Comparison of ENCODE assay signal across 13 cellular contexts in the genomic region with DNA sequence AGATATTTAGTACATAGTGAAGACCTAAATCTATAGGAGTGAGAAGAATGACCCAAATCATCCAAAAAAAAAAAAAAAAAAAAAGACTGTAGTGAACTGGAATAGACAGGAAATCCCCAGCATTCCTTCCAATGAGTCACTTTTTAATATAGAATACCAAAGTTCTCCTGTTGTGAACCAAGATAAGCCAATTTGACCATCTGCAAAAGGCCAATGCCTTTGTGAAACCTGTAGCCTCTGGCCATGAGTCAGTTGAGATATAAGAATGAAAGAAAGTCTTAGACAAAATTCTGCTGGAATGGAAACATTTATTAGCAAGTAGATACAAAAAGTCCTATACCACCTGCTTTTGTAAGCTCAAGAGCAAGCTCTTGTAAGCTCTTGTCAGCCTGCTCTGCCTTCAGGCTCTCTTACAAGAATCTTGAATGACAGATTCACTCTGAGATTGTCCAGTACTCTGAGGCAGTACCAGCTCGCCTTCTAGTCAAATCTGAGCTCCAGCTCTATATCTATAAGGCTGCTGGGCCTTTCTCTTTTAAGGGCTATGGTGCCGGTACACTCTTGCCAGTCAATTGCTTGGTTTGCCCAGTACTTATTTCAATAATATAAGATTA.
DNase-seq lines count a peak whose midpoint lies in the region; FAIRE-seq and TF ChIP-seq lines count a peak whose summit lies in the region.
"Had no signal": no experiment of that assay in that cellular context is flagged by ENCODE, and none has a peak within 500 bp of the region (broad histone marks: within the 10 kb centered on the region; RNA-seq: fewer than 3 reads in every experiment).

No MANE protein-coding gene starts in this region.

- H3K9ac ChIP-seq in endothelial cell of umbilical vein (replicated peaks; ENCODE audit: extremely low read depth, insufficient read depth, low read length), result peak overlapping the region; percentile 44

- BruUV-seq in endothelial cell of umbilical vein (replicated peaks; lab: Mats Ljungman, UMichigan), result TSS peak; percentile 52

- H3K36me3 ChIP-seq in endothelial cell of umbilical vein (ENCODE audit: control insufficient read depth in 2 of 2, extremely low read depth in 1 of 2, insufficient read depth in 2 of 2, low read length in 2 of 2), result no peaks in the 10 kb centered on the region

- no peak overlapping the region for H3K4me3 ChIP-seq in endothelial cell of umbilical vein (replicated peaks in 1 of 3; ENCODE audit: insufficient read depth in 1 of 3, low read depth in 1 of 3, low read length in 3 of 3)
- H3K4me3 ChIP-seq: K562 had no signal

- peak; percentile 73 for FAIRE-seq in RCC 7860 (lab: Jason Lieb, UNC)
- peak; percentile 72 for FAIRE-seq in endothelial cell of umbilical vein (lab: Jason Lieb, UNC)
- FAIRE-seq: K562, small intestine had no signal

- DNase-seq in EH (ENCODE audit: low read depth), result peak; percentile 87
- peak; percentile 67 for DNase-seq in RCC 7860 (ENCODE audit: low spot score)
- DNase-seq in endothelial cell of umbilical vein (ENCODE audit: low read depth, low spot score), result peak; percentile 95
- DNase-seq in non-pigmented ciliary epithelial cell (ENCODE audit: low read depth), result peak; percentile 85
- DNase-seq in stimulated activated CD4-positive, alpha-beta T cell treated with anti-CD3 and anti-CD28 coated beads, Interleukin-4, amount 100 ng/mL, for 4 hours, result no peak
- no peak for DNase-seq in medulla oblongata (ENCODE audit: extremely low spot score)
- DNase-seq in activated naive CD4-positive, alpha-beta T cell treated with anti-CD3 and anti-CD28 coated beads, Interleukin-2, amount 50 U/mL, for 16 hours, result no peak
- no peak for DNase-seq in GM20000 (ENCODE audit: low spot score)
- DNase-seq: activated B cell treated with CpG ODN at 0.5 μM for 24 hours, DMS79, NCI-H2171, small intestine had no signal

- intact Hi-C loops in endothelial cell of umbilical vein (cut with micrococcal nuclease), result loop anchor here (1.0 to 5.0 kb wide), 5 partner anchors 21 to 464 kb away; no protein-coding TSS in a partner anchor

- CTCF ChIA-PET in endothelial cell of umbilical vein (lab: Charles Lee), result interaction anchor here (0.9 to 1.7 kb wide), 4 partner anchors 9 to 108 kb away, joined by 3 to 4 read pairs (median 3); no protein-coding TSS in a partner anchor

- no peaks in the 10 kb centered on the region for H3K27me3 ChIP-seq in endothelial cell of umbilical vein (ENCODE audit: control insufficient read depth in 2 of 2, insufficient read depth in 2 of 2, low read length in 2 of 2)

- H3K4me1 ChIP-seq in endothelial cell of umbilical vein (ENCODE audit: control insufficient read depth, extremely low read depth, insufficient read depth, low read length), result peaks cover 25% of the 10 kb centered on the region

- peak overlapping the region; percentile 79 for H3K27ac ChIP-seq in endothelial cell of umbilical vein (ENCODE audit: insufficient read depth, low read depth, low read length)

- dilution Hi-C loops in endothelial cell of umbilical vein (cut with MboI; ENCODE audit: extremely low pct_ligation_motif_present, low sequenced_read_pairs), result no loop called here

- TF ChIP-seq CTCF in endothelial cell of umbilical vein (IDR thresholded peaks at IDR 0.05; ENCODE audit: extremely low read depth in 1 of 2, insufficient read depth in 1 of 2, low read depth in 1 of 2, low read length in 2 of 2), result no peak
- no peak for TF ChIP-seq CTCF in GM20000 (IDR thresholded peaks at IDR 0.05; ENCODE audit: extremely low read depth, missing control alignments)

- no peaks in the 10 kb centered on the region for H3K79me2 ChIP-seq in endothelial cell of umbilical vein (ENCODE audit: control insufficient read depth, insufficient read depth, low read length)

- no peak overlapping the region for H2AFZ ChIP-seq in endothelial cell of umbilical vein (ENCODE audit: low read depth, low read length)

- POLR2A ChIA-PET in endothelial cell of umbilical vein (lab: Charles Lee), result interaction anchor here (1.2 kb wide), 1 partner anchor 21 kb away, joined by 3 read pairs; no protein-coding TSS in a partner anchor

- no peaks in the 10 kb centered on the region for H3K9me1 ChIP-seq in endothelial cell of umbilical vein (replicated peaks; ENCODE audit: control insufficient read depth, extremely low read depth, insufficient read depth, low read length)

- H4K20me1 ChIP-seq in endothelial cell of umbilical vein (replicated peaks; ENCODE audit: control insufficient read depth, extremely low read depth, insufficient read depth, low read length), result no peaks in the 10 kb centered on the region

- peak; percentile 61 for TF ChIP-seq POLR2A in endothelial cell of umbilical vein (IDR thresholded peaks at IDR 0.05; ENCODE audit: low read depth, low read length)

- no peaks in the 10 kb centered on the region for H3K9me3 ChIP-seq in endothelial cell of umbilical vein (replicated peaks; ENCODE audit: control insufficient read depth, insufficient read depth, low read length)

- H3K4me2 ChIP-seq in endothelial cell of umbilical vein (ENCODE audit: insufficient read depth, low read length), result peak overlapping the region; percentile 43

TF ChIP-seq in endothelial cell of umbilical vein, 7 proteins besides CTCF, POLR2A, EP300 and RAD21:
- peak; percentile 83 for TF ChIP-seq FOS (IDR thresholded peaks at IDR 0.05; ENCODE audit: borderline replicate concordance, insufficient read depth, low read length)
- TF ChIP-seq POLR2AphosphoS5 (IDR thresholded peaks at IDR 0.05; ENCODE audit: insufficient read depth, low read depth, low read length), result peak; percentile 76
- no peak for TF ChIP-seq MYC (IDR thresholded peaks at IDR 0.05; ENCODE audit: low read depth, low read length)
- TF ChIP-seq, protein P1, sequence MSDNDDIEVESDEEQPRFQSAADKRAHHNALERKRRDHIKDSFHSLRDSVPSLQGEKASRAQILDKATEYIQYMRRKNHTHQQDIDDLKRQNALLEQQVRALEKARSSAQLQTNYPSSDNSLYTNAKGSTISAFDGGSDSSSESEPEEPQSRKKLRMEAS (IDR thresholded peaks at IDR 0.05; ENCODE audit: insufficient read depth, insufficient read length), result no peak
- no peak for TF ChIP-seq EZH2 (IDR thresholded peaks at IDR 0.05; ENCODE audit: borderline replicate concordance, low read depth, low read length, severe bottlenecking)
- TF ChIP-seq GATA2 (IDR thresholded peaks at IDR 0.05; ENCODE audit: insufficient read depth, insufficient read length, low read depth, low read length), result peak; percentile 86
- peak; percentile 94 for TF ChIP-seq JUN (IDR thresholded peaks at IDR 0.05; ENCODE audit: borderline replicate concordance, insufficient read depth, insufficient read length, low read depth)

Comparison
In these comparisons a context has a peak if more than half of its experiments do, and no peak if none do; other contexts are left out.
1. DNase-seq: peak in EH (single experiment), RCC 7860 (single experiment), endothelial cell of umbilical vein (single experiment) and non-pigmented ciliary epithelial cell (single experiment); none in stimulated activated CD4-positive, alpha-beta T cell treated with anti-CD3 and anti-CD28 coated beads, Interleukin-4, amount 100 ng/mL, for 4 hours (0 of 2), medulla oblongata (single experiment), activated naive CD4-positive, alpha-beta T cell treated with anti-CD3 and anti-CD28 coated beads, Interleukin-2, amount 50 U/mL, for 16 hours (single experiment) and GM20000 (single experiment).